In genomic region chr7:66549466-66549865, GRCh38 we compare ENCODE assay signal across 25 cellular contexts.
DNase-seq lines count a peak whose midpoint lies in the region; ATAC-seq, FAIRE-seq and TF ChIP-seq lines count a peak whose summit lies in the region.
"Had no signal": no experiment of that assay in that cellular context is flagged by ENCODE, and none has a peak within 500 bp of the region (broad histone marks: within the 10 kb centered on the region; RNA-seq: fewer than 3 reads in every experiment).

No MANE protein-coding gene starts in this region.

- no peaks in the 10 kb centered on the region for H3K9me3 Mint-ChIP-seq in MCF 10A (ENCODE audit: unreplicated experiment)
- H3K9me3 Mint-ChIP-seq in stimulated activated naive B cell treated with anti-CD40 and anti-IgM and Interleukin-4, amounts not matched to agents 10 μg/mL and 1 μg/mL and 100 μg/mL, for 72 hours: no peaks in the 10 kb centered on the region
- H3K9me3 Mint-ChIP-seq in activated naive CD8-positive, alpha-beta T cell treated with anti-CD3 and anti-CD28 coated beads for 36 hours: no peaks in the 10 kb centered on the region
- H3K9me3 Mint-ChIP-seq: CD8-positive, alpha-beta memory T cell had no signal

- dilution Hi-C loops in mammary epithelial cell (cut with HindIII; ENCODE audit: low sequenced_read_pairs): no loop called here

- no peak overlapping the region for H3K14ac ChIP-seq in neuronal stem cell (ENCODE audit: low read length)

- H2BK15ac ChIP-seq in neuronal stem cell (ENCODE audit: low read length): no peak overlapping the region

- in situ Hi-C loops in mammary epithelial cell (cut with MboI; ENCODE audit: low sequenced_read_pairs in 2 of 2): no loop called here

- H3K4me3 Mint-ChIP-seq in MCF 10A (ENCODE audit: unreplicated experiment): no peak overlapping the region
- no peak overlapping the region for H3K4me3 Mint-ChIP-seq in stimulated activated naive B cell treated with anti-CD40 and anti-IgM and Interleukin-4, amounts not matched to agents 10 μg/mL and 1 μg/mL and 100 μg/mL, for 72 hours
- no peak overlapping the region for H3K4me3 Mint-ChIP-seq in activated naive CD8-positive, alpha-beta T cell treated with anti-CD3 and anti-CD28 coated beads for 36 hours
- H3K4me3 Mint-ChIP-seq: B cell; CD8-positive, alpha-beta memory T cell had no signal

- peak overlapping the region; percentile 12 for H3K27ac Mint-ChIP-seq in MCF 10A (ENCODE audit: low read depth, unreplicated experiment)
- peak overlapping the region; percentile 51 for H3K27ac Mint-ChIP-seq in stimulated activated naive B cell treated with anti-CD40 and anti-IgM and Interleukin-4, amounts not matched to agents 10 μg/mL and 1 μg/mL and 100 μg/mL, for 72 hours
- no peak overlapping the region for H3K27ac Mint-ChIP-seq in activated naive CD8-positive, alpha-beta T cell treated with anti-CD3 and anti-CD28 coated beads for 36 hours
- H3K27ac Mint-ChIP-seq: B cell had no signal

- H2BK12ac ChIP-seq in neuronal stem cell (ENCODE audit: low read length): no peak overlapping the region

- H2AFZ ChIP-seq in mammary epithelial cell (ENCODE audit: low read depth, low read length) (no peak overlapping the region), neuronal stem cell (ENCODE audit: low read length) (no peak overlapping the region)
- H2AFZ ChIP-seq: PC-9 had no signal

- no TSS peak for BruUV-seq in MCF 10A (replicated peaks; lab: Mats Ljungman, UMichigan)
- BruUV-seq in mammary epithelial cell (replicated peaks; lab: Mats Ljungman, UMichigan): no TSS peak

- no peaks in the 10 kb centered on the region for H4K20me1 ChIP-seq in mammary epithelial cell (ENCODE audit: insufficient read depth, low read length)

- H3K4me2 ChIP-seq in mammary epithelial cell (ENCODE audit: insufficient read depth, low read depth, low read length) (no peak overlapping the region), neuronal stem cell (ENCODE audit: insufficient read depth, low read length, poor library complexity, severe bottlenecking) (no peak overlapping the region)
- H3K4me2 ChIP-seq: PC-9 had no signal

- no peak overlapping the region for H4K91ac ChIP-seq in neuronal stem cell (ENCODE audit: low read depth, low read length, poor library complexity)

- H3K27ac ChIP-seq in mammary epithelial cell (ENCODE audit: insufficient read depth, low read depth, low read length) (no peak overlapping the region), kidney (ENCODE audit: low read depth in 2 of 2, low read length in 2 of 2) (no peak overlapping the region), neuronal stem cell (replicated peaks; ENCODE audit: low read length) (no peak overlapping the region)
- H3K27ac ChIP-seq: C4-2B, PC-9 had no signal

- no peak overlapping the region for H3K9ac ChIP-seq in mammary epithelial cell (ENCODE audit: insufficient read depth, low read length)
- no peak overlapping the region for H3K9ac ChIP-seq in kidney (ENCODE audit: low read length in 2 of 2)
- H3K9ac ChIP-seq in neuronal stem cell (ENCODE audit: low read depth, low read length, poor library complexity): no peak overlapping the region

- H3K4ac ChIP-seq in neuronal stem cell (ENCODE audit: low read length): no peak overlapping the region

- FAIRE-seq in kidney (lab: Jason Lieb, UNC): no peak
- FAIRE-seq in urothelium cell line (lab: Jason Lieb, UNC): no peak
- FAIRE-seq: GM12878, HTR-8/SVneo, K562 had no signal

- H3K4me1 ChIP-seq in mammary epithelial cell (ENCODE audit: insufficient read depth, low read length): peaks cover 2% of the 10 kb centered on the region
- no peaks in the 10 kb centered on the region for H3K4me1 ChIP-seq in kidney (ENCODE audit: control insufficient read depth in 1 of 2, insufficient read depth in 1 of 2, low read depth in 1 of 2, low read length in 2 of 2)
- H3K4me1 ChIP-seq in neuronal stem cell (ENCODE audit: control insufficient read depth in 2 of 2, insufficient read depth in 1 of 2, low read depth in 1 of 2, low read length in 2 of 2): no peaks in the 10 kb centered on the region

- H2BK120ac ChIP-seq in neuronal stem cell (ENCODE audit: low read depth, low read length): no peak overlapping the region

- no peak for TF ChIP-seq CTCF in MCF 10A (IDR thresholded peaks at IDR 0.05; ENCODE audit: unreplicated experiment)
- no peak for TF ChIP-seq CTCF in mammary epithelial cell (conservative IDR thresholded peaks at IDR 0.05 in 1 of 2, IDR thresholded peaks at IDR 0.05 in 1 of 2; ENCODE audit: extremely low read depth in 1 of 2, insufficient read depth in 1 of 2, low read depth in 1 of 2, low read length in 2 of 2)
- no peak for TF ChIP-seq CTCF in kidney (IDR thresholded peaks at IDR 0.05; ENCODE audit: borderline replicate concordance, extremely low read depth, insufficient read depth)

- no peaks in the 10 kb centered on the region for H3K27me3 Mint-ChIP-seq in MCF 10A (ENCODE audit: insufficient read depth, unreplicated experiment)
- no peaks in the 10 kb centered on the region for H3K27me3 Mint-ChIP-seq in stimulated activated naive B cell treated with anti-CD40 and anti-IgM and Interleukin-4, amounts not matched to agents 10 μg/mL and 1 μg/mL and 100 μg/mL, for 72 hours
- no peaks in the 10 kb centered on the region for H3K27me3 Mint-ChIP-seq in activated naive CD8-positive, alpha-beta T cell treated with anti-CD3 and anti-CD28 coated beads for 36 hours
- H3K27me3 Mint-ChIP-seq: B cell; CD8-positive, alpha-beta memory T cell had no signal

- ATAC-seq in stimulated activated naive B cell treated with anti-CD40 and anti-IgM and Interleukin-4, amounts not matched to agents 10 μg/mL and 1 μg/mL and 100 μg/mL, for 72 hours (replicated peaks): no peak
- ATAC-seq: GM12878, K562 had no signal

- H3K4me3 ChIP-seq in mammary epithelial cell (replicated peaks in 1 of 3; ENCODE audit: insufficient read depth in 1 of 3, low read depth in 2 of 3, low read length in 3 of 3) (no peak overlapping the region), kidney (ENCODE audit: low read length in 2 of 2) (no peak overlapping the region), neuronal stem cell (ENCODE audit: low read length in 2 of 2) (peak overlapping the region in 1 of 2 donors; percentile 35)
- H3K4me3 ChIP-seq: GM12878, K562, PC-9 had no signal

- H3K9me3 ChIP-seq in mammary epithelial cell (replicated peaks; ENCODE audit: insufficient read depth, low read length): no peaks in the 10 kb centered on the region
- H3K9me3 ChIP-seq in kidney (ENCODE audit: control insufficient read depth in 1 of 2, low read length in 2 of 2): no peaks in the 10 kb centered on the region
- no peaks in the 10 kb centered on the region for H3K9me3 ChIP-seq in neuronal stem cell (replicated peaks in 1 of 2; ENCODE audit: control insufficient read depth in 2 of 2, insufficient read depth in 1 of 2, low read depth in 1 of 2, low read length in 2 of 2)

- intact Hi-C loops in MCF 10A (cut with micrococcal nuclease): no loop called here
- intact Hi-C loops in mammary epithelial cell (cut with micrococcal nuclease): no loop called here
- intact Hi-C loops in kidney (cut with DNase I): no loop called here

- POLR2A ChIA-PET in MCF 10A (lab: Yijun Ruan, JAX): no interaction called here

- no peaks in the 10 kb centered on the region for H3K4me1 Mint-ChIP-seq in MCF 10A (ENCODE audit: insufficient read depth, unreplicated experiment)
- H3K4me1 Mint-ChIP-seq in stimulated activated naive B cell treated with anti-CD40 and anti-IgM and Interleukin-4, amounts not matched to agents 10 μg/mL and 1 μg/mL and 100 μg/mL, for 72 hours: no peaks in the 10 kb centered on the region
- no peaks in the 10 kb centered on the region for H3K4me1 Mint-ChIP-seq in activated naive CD8-positive, alpha-beta T cell treated with anti-CD3 and anti-CD28 coated beads for 36 hours
- H3K4me1 Mint-ChIP-seq: B cell; CD8-positive, alpha-beta memory T cell had no signal

- peaks cover 21% of the 10 kb centered on the region for H3K36me3 ChIP-seq in mammary epithelial cell (ENCODE audit: insufficient read depth, low read length)
- H3K36me3 ChIP-seq in kidney (ENCODE audit: control insufficient read depth in 1 of 2, insufficient read depth in 2 of 2, low read length in 2 of 2): peaks cover 6 to 12% of the 10 kb centered on the region in 2 donors
- peaks cover 24 to 88% of the 10 kb centered on the region in 2 donors for H3K36me3 ChIP-seq in neuronal stem cell (replicated peaks in 1 of 2; ENCODE audit: control insufficient read depth in 2 of 2, insufficient read depth in 2 of 2, low read length in 2 of 2)

- H2AK5ac ChIP-seq in neuronal stem cell (ENCODE audit: low read depth, low read length): no peak overlapping the region

- H3K18ac ChIP-seq in neuronal stem cell (ENCODE audit: low read length): no peak overlapping the region

- no peak overlapping the region for H2BK5ac ChIP-seq in neuronal stem cell (ENCODE audit: low read length)

- CTCF ChIA-PET in MCF 10A (lab: Yijun Ruan, JAX) (interaction anchor here (0.7 to 0.8 kb wide), 2 partner anchors 8 to 392 kb away, joined by 3 to 4 read pairs; no protein-coding TSS in a partner anchor), mammary epithelial cell (lab: Charles Lee; ENCODE audit: low non-redundant PET) (no interaction called here)

- DNase-seq in MCF 10A (ENCODE audit: unreplicated experiment): no peak
- no peak for DNase-seq in mammary epithelial cell
- DNase-seq in kidney: peak; percentile 14
- no peak for DNase-seq in neuronal stem cell (ENCODE audit: low spot score)
- no peak for DNase-seq in stimulated activated naive B cell treated with anti-CD40 and anti-IgM and Interleukin-4, amounts not matched to agents 10 μg/mL and 1 μg/mL and 100 μg/mL, for 72 hours
- DNase-seq in urothelium cell line (ENCODE audit: low spot score): no peak
- no peak for DNase-seq in activated naive CD8-positive, alpha-beta T cell treated with anti-CD3 and anti-CD28 coated beads for 36 hours
- DNase-seq: CD8-positive, alpha-beta memory T cell; DMS 273 treated with DMSO at 0.1 percent for 48 hours; DMS79; EL; GDM1; GOT3; HCEC 1CT; Kasumi-1; NCI-H1105 treated with DMSO at 0.1 percent for 48 hours; NCI-H2029 treated with DMSO at 0.1 percent for 48 hours; NCI-H526 treated with DMSO at 0.1 percent for 48 hours; PC-9; SHP77 had no signal

- peaks cover 29% of the 10 kb centered on the region for H3K79me2 ChIP-seq in mammary epithelial cell (ENCODE audit: insufficient read depth, low read length)

- H4K8ac ChIP-seq in neuronal stem cell (ENCODE audit: low read depth, low read length): no peak overlapping the region

- H3K23ac ChIP-seq in neuronal stem cell (ENCODE audit: low read depth, low read length, poor library complexity): peak overlapping the region; percentile 52

- no peaks in the 10 kb centered on the region for H3K27me3 ChIP-seq in mammary epithelial cell (ENCODE audit: insufficient read depth, low read length)
- H3K27me3 ChIP-seq in neuronal stem cell (ENCODE audit: control insufficient read depth in 3 of 3, insufficient read depth in 3 of 3, low read depth in 1 of 3, low read length in 3 of 3): no peaks in the 10 kb centered on the region

- WGBS in mammary epithelial cell (ENCODE audit: low coverage, missing lambda C conversion rate): 100% methylated on average over 2 of the region's 6 CpGs
- no CpG with 5 or more reads among the region's 6 CpGs for WGBS in neuronal stem cell (ENCODE audit: extremely low coverage in 2 of 2, insufficient read length in 2 of 2, insufficient replicate concordance in 1 of 2), 2 donors

- H3K36me3 Mint-ChIP-seq in MCF 10A (ENCODE audit: insufficient read depth, unreplicated experiment): peaks cover 95% of the 10 kb centered on the region
- H3K36me3 Mint-ChIP-seq in stimulated activated naive B cell treated with anti-CD40 and anti-IgM and Interleukin-4, amounts not matched to agents 10 μg/mL and 1 μg/mL and 100 μg/mL, for 72 hours: peaks cover 36 to 49% of the 10 kb centered on the region in 2 donors
- peaks cover 2% of the 10 kb centered on the region for H3K36me3 Mint-ChIP-seq in activated naive CD8-positive, alpha-beta T cell treated with anti-CD3 and anti-CD28 coated beads for 36 hours

- H3K79me1 ChIP-seq in neuronal stem cell (ENCODE audit: low read depth, low read length): peaks cover 5% of the 10 kb centered on the region
